2 cellular contexts compared by ENCODE assay signal in the genomic region with DNA sequence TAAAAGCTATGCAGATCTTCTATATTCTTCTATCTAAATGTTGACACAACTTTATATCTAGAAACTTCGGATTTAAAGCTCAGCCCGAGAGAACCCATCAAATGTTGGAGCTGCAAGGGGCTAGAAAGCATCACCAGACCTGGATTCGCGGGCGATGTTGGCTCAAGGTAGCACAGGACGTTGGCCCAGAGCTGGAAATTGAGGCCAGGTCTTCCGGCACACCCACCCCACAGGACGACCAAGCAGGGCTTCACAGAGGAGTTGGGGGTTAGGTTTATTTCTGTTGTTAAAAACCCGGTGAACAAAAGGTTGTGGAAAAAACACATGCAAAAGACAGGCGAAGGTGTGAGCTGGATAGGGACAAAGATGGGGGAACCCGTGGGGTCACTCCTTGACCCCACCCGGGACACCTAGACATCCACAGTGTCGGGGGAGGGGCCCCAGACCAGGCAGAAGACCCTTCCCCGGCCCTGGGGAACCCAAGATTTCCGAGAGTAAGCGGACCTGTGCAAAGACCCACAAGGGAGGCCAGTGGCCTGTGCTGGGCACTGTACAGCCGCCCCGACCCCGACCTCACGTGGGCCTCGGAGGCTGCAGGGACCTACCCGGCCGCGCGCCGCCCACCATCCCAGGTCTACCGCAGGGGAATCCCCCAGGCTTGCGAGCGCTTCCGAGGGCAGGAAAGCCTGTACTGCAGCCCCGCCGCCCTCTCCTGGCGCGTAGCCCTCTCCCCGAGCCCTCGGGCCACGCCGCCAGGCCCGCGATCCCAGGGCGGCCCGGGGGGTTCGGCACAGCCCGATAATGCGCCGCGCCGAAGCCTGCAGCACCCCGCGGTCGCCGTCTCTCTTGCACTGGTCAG.
TF ChIP-seq lines count a peak whose summit lies in the region.

No MANE protein-coding gene starts in this region.

TF ChIP-seq in SK-N-SH, 30 proteins besides CTCF, POLR2A, EP300 and RAD21:
- TF ChIP-seq RXRA (IDR thresholded peaks at IDR 0.05; ENCODE audit: borderline replicate concordance, low read depth) (no peak), RCOR1 (IDR thresholded peaks at IDR 0.05; ENCODE audit: low read length) (no peak), FOXM1 (IDR thresholded peaks at IDR 0.05; ENCODE audit: low read depth) (no peak), TEAD4 (IDR thresholded peaks at IDR 0.05; ENCODE audit: borderline replicate concordance, insufficient read depth) (no peak), ELF1 (IDR thresholded peaks at IDR 0.05) (no peak), YY1 (IDR thresholded peaks at IDR 0.05; ENCODE audit: low read depth) (no peak; the same call in 1 of the 2 replicates), MXI1 (IDR thresholded peaks at IDR 0.05; ENCODE audit: low read depth, low read length) (peak; percentile 19; the same call in 1 of the 2 replicates), POLR2AphosphoS5 (IDR thresholded peaks at IDR 0.05; ENCODE audit: low read depth, low read length) (no peak), EZH2phosphoT487 (IDR thresholded peaks at IDR 0.05; ENCODE audit: borderline replicate concordance, low read depth) (no peak), NRF1 (IDR thresholded peaks at IDR 0.05; ENCODE audit: low read depth, low read length) (no peak), SIN3A (IDR thresholded peaks at IDR 0.05; ENCODE audit: borderline replicate concordance, low read depth, low read length) (no peak), JUND (IDR thresholded peaks at IDR 0.05) (no peak), FOSL2 (IDR thresholded peaks at IDR 0.05; ENCODE audit: borderline replicate concordance, low read depth) (no peak), MEF2A (IDR thresholded peaks at IDR 0.05; ENCODE audit: borderline replicate concordance, low read depth) (no peak), PBX3 (IDR thresholded peaks at IDR 0.05) (no peak), SMC3 (IDR thresholded peaks at IDR 0.05; ENCODE audit: low read depth, low read length) (no peak), GATA2 (CRISPR knock-in tag; IDR thresholded peaks at IDR 0.05) (no peak), CHD2 (IDR thresholded peaks at IDR 0.05; ENCODE audit: low read length, partially characterized antibody) (no peak), NFIC (IDR thresholded peaks at IDR 0.05; ENCODE audit: borderline replicate concordance) (no peak), FOXJ3 (CRISPR knock-in tag; IDR thresholded peaks at IDR 0.05) (peak; percentile 11; the same call in 1 of the 2 replicates)
- TF ChIP-seq, protein P1, sequence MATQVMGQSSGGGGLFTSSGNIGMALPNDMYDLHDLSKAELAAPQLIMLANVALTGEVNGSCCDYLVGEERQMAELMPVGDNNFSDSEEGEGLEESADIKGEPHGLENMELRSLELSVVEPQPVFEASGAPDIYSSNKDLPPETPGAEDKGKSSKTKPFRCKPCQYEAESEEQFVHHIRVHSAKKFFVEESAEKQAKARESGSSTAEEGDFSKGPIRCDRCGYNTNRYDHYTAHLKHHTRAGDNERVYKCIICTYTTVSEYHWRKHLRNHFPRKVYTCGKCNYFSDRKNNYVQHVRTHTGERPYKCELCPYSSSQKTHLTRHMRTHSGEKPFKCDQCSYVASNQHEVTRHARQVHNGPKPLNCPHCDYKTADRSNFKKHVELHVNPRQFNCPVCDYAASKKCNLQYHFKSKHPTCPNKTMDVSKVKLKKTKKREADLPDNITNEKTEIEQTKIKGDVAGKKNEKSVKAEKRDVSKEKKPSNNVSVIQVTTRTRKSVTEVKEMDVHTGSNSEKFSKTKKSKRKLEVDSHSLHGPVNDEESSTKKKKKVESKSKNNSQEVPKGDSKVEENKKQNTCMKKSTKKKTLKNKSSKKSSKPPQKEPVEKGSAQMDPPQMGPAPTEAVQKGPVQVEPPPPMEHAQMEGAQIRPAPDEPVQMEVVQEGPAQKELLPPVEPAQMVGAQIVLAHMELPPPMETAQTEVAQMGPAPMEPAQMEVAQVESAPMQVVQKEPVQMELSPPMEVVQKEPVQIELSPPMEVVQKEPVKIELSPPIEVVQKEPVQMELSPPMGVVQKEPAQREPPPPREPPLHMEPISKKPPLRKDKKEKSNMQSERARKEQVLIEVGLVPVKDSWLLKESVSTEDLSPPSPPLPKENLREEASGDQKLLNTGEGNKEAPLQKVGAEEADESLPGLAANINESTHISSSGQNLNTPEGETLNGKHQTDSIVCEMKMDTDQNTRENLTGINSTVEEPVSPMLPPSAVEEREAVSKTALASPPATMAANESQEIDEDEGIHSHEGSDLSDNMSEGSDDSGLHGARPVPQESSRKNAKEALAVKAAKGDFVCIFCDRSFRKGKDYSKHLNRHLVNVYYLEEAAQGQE (IDR thresholded peaks at IDR 0.05; ENCODE audit: low read depth, low read length): no peak
- TF ChIP-seq, protein P2, sequence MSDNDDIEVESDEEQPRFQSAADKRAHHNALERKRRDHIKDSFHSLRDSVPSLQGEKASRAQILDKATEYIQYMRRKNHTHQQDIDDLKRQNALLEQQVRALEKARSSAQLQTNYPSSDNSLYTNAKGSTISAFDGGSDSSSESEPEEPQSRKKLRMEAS (IDR thresholded peaks at IDR 0.05; ENCODE audit: low read depth): peak; percentile 15; the same call in 1 of the 2 replicates
- TF ChIP-seq, protein P3, sequence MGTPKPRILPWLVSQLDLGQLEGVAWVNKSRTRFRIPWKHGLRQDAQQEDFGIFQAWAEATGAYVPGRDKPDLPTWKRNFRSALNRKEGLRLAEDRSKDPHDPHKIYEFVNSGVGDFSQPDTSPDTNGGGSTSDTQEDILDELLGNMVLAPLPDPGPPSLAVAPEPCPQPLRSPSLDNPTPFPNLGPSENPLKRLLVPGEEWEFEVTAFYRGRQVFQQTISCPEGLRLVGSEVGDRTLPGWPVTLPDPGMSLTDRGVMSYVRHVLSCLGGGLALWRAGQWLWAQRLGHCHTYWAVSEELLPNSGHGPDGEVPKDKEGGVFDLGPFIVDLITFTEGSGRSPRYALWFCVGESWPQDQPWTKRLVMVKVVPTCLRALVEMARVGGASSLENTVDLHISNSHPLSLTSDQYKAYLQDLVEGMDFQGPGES (IDR thresholded peaks at IDR 0.05; ENCODE audit: low read depth, low read length): no peak

TF ChIP-seq in GM12878, 131 proteins besides CTCF, POLR2A, EP300 and RAD21:
- TF ChIP-seq IKZF1 (conservative IDR thresholded peaks at IDR 0.05) (peak; percentile 76), POU2F2 (IDR thresholded peaks at IDR 0.05; ENCODE audit: borderline replicate concordance, low read depth, low read length) (peak; percentile 41; the same call in 2 of the 3 replicates), ZNF384 (IDR thresholded peaks at IDR 0.05; ENCODE audit: borderline replicate concordance, low read depth, low read length) (no peak), PML (IDR thresholded peaks at IDR 0.05; ENCODE audit: low read length) (no peak), E2F4 (IDR thresholded peaks at IDR 0.05; ENCODE audit: low read depth, low read length) (no peak), CREB1 (IDR thresholded peaks at IDR 0.05; ENCODE audit: low read depth) (peak; percentile 25; the same call in 1 of the 2 replicates), ZNF24 (IDR thresholded peaks at IDR 0.05) (no peak), ZNF687 (IDR thresholded peaks at IDR 0.05) (peak; percentile 24; the same call in 1 of the 2 replicates), DPF2 (IDR thresholded peaks at IDR 0.05) (peak; percentile 78; the same call in 1 of the 2 replicates), BHLHE40 (IDR thresholded peaks at IDR 0.05; ENCODE audit: borderline replicate concordance in 1 of 2, low read depth in 2 of 2, low read length in 1 of 2) (peak; percentile 73 to 89; a peak in 3 of 4 replicates), RUNX3 (IDR thresholded peaks at IDR 0.05; ENCODE audit: low read length) (peak; percentile 45), EGR1 (IDR thresholded peaks at IDR 0.05; ENCODE audit: borderline replicate concordance in 1 of 2, low read depth in 2 of 2, low read length in 2 of 2) (peak in 1 of 2 experiments; percentile 68; a peak in 2 of 3 replicates), NR2C1 (IDR thresholded peaks at IDR 0.05) (peak; percentile 24; the same call in 1 of the 2 replicates), SMC3 (IDR thresholded peaks at IDR 0.05; ENCODE audit: borderline replicate concordance, low read length) (0 out of 2 replicates have a peak, but pooled peaks have one; percentile 13), LARP7 (IDR thresholded peaks at IDR 0.05) (peak; percentile 40), GATAD2B (conservative IDR thresholded peaks at IDR 0.05; ENCODE audit: low read depth) (peak; percentile 65; the same call in 1 of the 2 replicates), NR2F1 (conservative IDR thresholded peaks at IDR 0.05) (peak; percentile 93)
- TF ChIP-seq, protein P4, sequence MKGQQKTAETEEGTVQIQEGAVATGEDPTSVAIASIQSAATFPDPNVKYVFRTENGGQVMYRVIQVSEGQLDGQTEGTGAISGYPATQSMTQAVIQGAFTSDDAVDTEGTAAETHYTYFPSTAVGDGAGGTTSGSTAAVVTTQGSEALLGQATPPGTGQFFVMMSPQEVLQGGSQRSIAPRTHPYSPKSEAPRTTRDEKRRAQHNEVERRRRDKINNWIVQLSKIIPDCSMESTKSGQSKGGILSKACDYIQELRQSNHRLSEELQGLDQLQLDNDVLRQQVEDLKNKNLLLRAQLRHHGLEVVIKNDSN (IDR thresholded peaks at IDR 0.05; ENCODE audit: borderline replicate concordance, extremely low read length, insufficient read depth, low read depth, low read length): peak; percentile 53
- TF ChIP-seq, protein P2 (IDR thresholded peaks at IDR 0.05; ENCODE audit: low read depth, low read length): peak; percentile 62
- TF ChIP-seq, protein P5, sequence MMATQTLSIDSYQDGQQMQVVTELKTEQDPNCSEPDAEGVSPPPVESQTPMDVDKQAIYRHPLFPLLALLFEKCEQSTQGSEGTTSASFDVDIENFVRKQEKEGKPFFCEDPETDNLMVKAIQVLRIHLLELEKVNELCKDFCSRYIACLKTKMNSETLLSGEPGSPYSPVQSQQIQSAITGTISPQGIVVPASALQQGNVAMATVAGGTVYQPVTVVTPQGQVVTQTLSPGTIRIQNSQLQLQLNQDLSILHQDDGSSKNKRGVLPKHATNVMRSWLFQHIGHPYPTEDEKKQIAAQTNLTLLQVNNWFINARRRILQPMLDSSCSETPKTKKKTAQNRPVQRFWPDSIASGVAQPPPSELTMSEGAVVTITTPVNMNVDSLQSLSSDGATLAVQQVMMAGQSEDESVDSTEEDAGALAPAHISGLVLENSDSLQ (IDR thresholded peaks at IDR 0.05): no peak
- TF ChIP-seq, protein P6, sequence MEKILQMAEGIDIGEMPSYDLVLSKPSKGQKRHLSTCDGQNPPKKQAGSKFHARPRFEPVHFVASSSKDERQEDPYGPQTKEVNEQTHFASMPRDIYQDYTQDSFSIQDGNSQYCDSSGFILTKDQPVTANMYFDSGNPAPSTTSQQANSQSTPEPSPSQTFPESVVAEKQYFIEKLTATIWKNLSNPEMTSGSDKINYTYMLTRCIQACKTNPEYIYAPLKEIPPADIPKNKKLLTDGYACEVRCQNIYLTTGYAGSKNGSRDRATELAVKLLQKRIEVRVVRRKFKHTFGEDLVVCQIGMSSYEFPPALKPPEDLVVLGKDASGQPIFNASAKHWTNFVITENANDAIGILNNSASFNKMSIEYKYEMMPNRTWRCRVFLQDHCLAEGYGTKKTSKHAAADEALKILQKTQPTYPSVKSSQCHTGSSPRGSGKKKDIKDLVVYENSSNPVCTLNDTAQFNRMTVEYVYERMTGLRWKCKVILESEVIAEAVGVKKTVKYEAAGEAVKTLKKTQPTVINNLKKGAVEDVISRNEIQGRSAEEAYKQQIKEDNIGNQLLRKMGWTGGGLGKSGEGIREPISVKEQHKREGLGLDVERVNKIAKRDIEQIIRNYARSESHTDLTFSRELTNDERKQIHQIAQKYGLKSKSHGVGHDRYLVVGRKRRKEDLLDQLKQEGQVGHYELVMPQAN (conservative IDR thresholded peaks at IDR 0.05): no peak
